In genomic region chr1:163440090-163440489, GRCh38 we compare ENCODE assay signal across 27 cellular contexts.
DNase-seq lines count a peak whose midpoint lies in the region; ATAC-seq and TF ChIP-seq lines count a peak whose summit lies in the region.
"Had no signal": no experiment of that assay in that cellular context is flagged by ENCODE, and none has a peak within 500 bp of the region (broad histone marks: within the 10 kb centered on the region; RNA-seq: fewer than 3 reads in every experiment).

No MANE protein-coding gene starts in this region.

- H3K4me3 Mint-ChIP-seq in type B pancreatic cell: peak overlapping the region; percentile 23
- H3K4me3 Mint-ChIP-seq: activated CD4-positive, alpha-beta memory T cell treated with anti-CD3 and anti-CD28 coated beads for 36 hours; activated naive CD8-positive, alpha-beta T cell treated with anti-CD3 and anti-CD28 coated beads, Interleukin-2, amount 10 ng/mL, durations not matched to agents 7 days and 5 days had no signal

- ATAC-seq in heart left ventricle: peak; percentile 58 to 70 (median 59)
- ATAC-seq: A549, GM12878, HepG2 had no signal

- H3K36me3 ChIP-seq in heart left ventricle: no peaks in the 10 kb centered on the region

- H3K4me1 Mint-ChIP-seq in type B pancreatic cell (ENCODE audit: unreplicated experiment): peaks cover 31% of the 10 kb centered on the region

- H3K9me3 Mint-ChIP-seq in type B pancreatic cell: no peaks in the 10 kb centered on the region
- H3K9me3 Mint-ChIP-seq: activated CD4-positive, alpha-beta memory T cell treated with anti-CD3 and anti-CD28 coated beads for 36 hours; activated naive CD8-positive, alpha-beta T cell treated with anti-CD3 and anti-CD28 coated beads, Interleukin-2, amount 10 ng/mL, durations not matched to agents 7 days and 5 days had no signal

- peaks cover 0 to 14% (median 0%) of the 10 kb centered on the region in 9 donors for H3K27me3 ChIP-seq in heart left ventricle

- intact Hi-C loops in heart left ventricle (cut with DNase I): no loop called here

- H3K9me3 ChIP-seq in heart left ventricle: no peaks in the 10 kb centered on the region
- H3K9me3 ChIP-seq: A549 had no signal

- TF ChIP-seq POLR2A in heart left ventricle (IDR thresholded peaks at IDR 0.05): no peak

- no peak overlapping the region for H3K27ac ChIP-seq in heart left ventricle
- H3K27ac ChIP-seq: A549, skin epidermis had no signal

- peak; percentile 12 for DNase-seq in NCI-H748 (lab: John Stamatoyannopoulos, UW; ENCODE audit: unreplicated experiment)
- DNase-seq in NCI-H748 treated with DMSO at 0.1 percent for 48 hours (lab: John Stamatoyannopoulos, UW): no peak
- DNase-seq in NCI-H69 (lab: John Stamatoyannopoulos, UW): peak; percentile 13
- DNase-seq in heart left ventricle: peak in 2 of 5 donors; percentile 26 to 45
- DNase-seq in type B pancreatic cell (ENCODE audit: extremely low spot score, unreplicated experiment): no peak
- no peak for DNase-seq in HK-2 (ENCODE audit: unreplicated experiment)
- DNase-seq in activated CD4-positive, alpha-beta T cell treated with anti-CD3 and anti-CD28 coated beads for 48 hours: no peak
- DNase-seq in AG20443 (ENCODE audit: low spot score): no peak
- DNase-seq: activated CD4-positive, alpha-beta memory T cell treated with anti-CD3 and anti-CD28 coated beads for 36 hours; activated CD4-positive, CD25-positive, alpha-beta regulatory T cell; activated effector memory CD4-positive, alpha-beta T cell treated with Interleukin-2 at 50 U/mL for 16 hours; activated naive CD8-positive, alpha-beta T cell treated with anti-CD3 and anti-CD28 coated beads, Interleukin-2, amount 10 ng/mL, durations not matched to agents 7 days and 5 days; cerebellar nuclear complex; DND-41; HCEC 1CT; head of caudate nucleus; mesenchymal stem cell; NCI-H1105; NCI-H2081 treated with DMSO at 0.1 percent for 48 hours; NCI-H774; nucleus accumbens; OCI-M1; trophoblast cell had no signal

- no peaks in the 10 kb centered on the region for H3K4me1 ChIP-seq in heart left ventricle
- H3K4me1 ChIP-seq: A549 had no signal

- H3K4me3 ChIP-seq in heart left ventricle: no peak overlapping the region
- H3K4me3 ChIP-seq: A549, GM12878, skin epidermis had no signal

- H3K27ac Mint-ChIP-seq in type B pancreatic cell: peak overlapping the region; percentile 19
- H3K27ac Mint-ChIP-seq: activated CD4-positive, alpha-beta memory T cell treated with anti-CD3 and anti-CD28 coated beads for 36 hours; activated naive CD8-positive, alpha-beta T cell treated with anti-CD3 and anti-CD28 coated beads, Interleukin-2, amount 10 ng/mL, durations not matched to agents 7 days and 5 days had no signal

- 21 to 25% (median 24%) methylated on average over 4 of the region's 4 CpGs for WGBS in heart left ventricle, 4 donors

- no peaks in the 10 kb centered on the region for H3K36me3 Mint-ChIP-seq in type B pancreatic cell
- H3K36me3 Mint-ChIP-seq: activated CD4-positive, alpha-beta memory T cell treated with anti-CD3 and anti-CD28 coated beads for 36 hours; activated naive CD8-positive, alpha-beta T cell treated with anti-CD3 and anti-CD28 coated beads, Interleukin-2, amount 10 ng/mL, durations not matched to agents 7 days and 5 days had no signal

- TF ChIP-seq CTCF in heart left ventricle (IDR thresholded peaks at IDR 0.05) (no peak), type B pancreatic cell (conservative IDR thresholded peaks at IDR 0.05) (no peak)

- H3K27me3 Mint-ChIP-seq in type B pancreatic cell: peaks cover 3% of the 10 kb centered on the region

Comparison
In these comparisons a context has a peak if more than half of its experiments do, and no peak if none do; other contexts are left out.
1. DNase-seq: peak in NCI-H748 (single experiment) and NCI-H69 (single experiment); none in NCI-H748 treated with DMSO at 0.1 percent for 48 hours (single experiment), type B pancreatic cell (single experiment), HK-2 (single experiment), activated CD4-positive, alpha-beta T cell treated with anti-CD3 and anti-CD28 coated beads for 48 hours (single experiment) and AG20443 (single experiment).